ENCODE assay signal across 9 cellular contexts in genomic region chr2:2879776-2880175, GRCh38.
DNase-seq lines count a peak whose midpoint lies in the region; ATAC-seq, FAIRE-seq and TF ChIP-seq lines count a peak whose summit lies in the region.
"Had no signal": no experiment of that assay in that cellular context is flagged by ENCODE, and none has a peak within 500 bp of the region (broad histone marks: within the 10 kb centered on the region; RNA-seq: fewer than 3 reads in every experiment).

No MANE protein-coding gene starts in this region.

- H3K27me3 ChIP-seq in right atrium auricular region (no peaks in the 10 kb centered on the region), small intestine (ENCODE audit: control insufficient read depth in 2 of 2, insufficient read depth in 2 of 2, low read length in 2 of 2) (no peaks in the 10 kb centered on the region)

- H3K36me3 ChIP-seq in right atrium auricular region, result no peaks in the 10 kb centered on the region
- no peaks in the 10 kb centered on the region for H3K36me3 ChIP-seq in small intestine (ENCODE audit: control insufficient read depth in 2 of 2, insufficient read depth in 2 of 2, low read length in 2 of 2)

- H3K4me1 ChIP-seq in right atrium auricular region (no peaks in the 10 kb centered on the region), small intestine (ENCODE audit: control insufficient read depth in 2 of 2, insufficient read depth in 1 of 2, low read depth in 1 of 2, low read length in 1 of 2) (no peaks in the 10 kb centered on the region)

- H3K27ac ChIP-seq in right atrium auricular region (no peak overlapping the region), small intestine (ENCODE audit: low read depth in 1 of 2, low read length in 1 of 2) (no peak overlapping the region)

- TF ChIP-seq CTCF in GM10266 (IDR thresholded peaks at IDR 0.05; ENCODE audit: control insufficient read depth, insufficient read depth, low read depth, missing control alignments), result no peak
- no peak for TF ChIP-seq CTCF in right atrium auricular region (IDR thresholded peaks at IDR 0.05)

- H3K9me3 ChIP-seq in right atrium auricular region, result peaks cover 0 to 6% of the 10 kb centered on the region in 2 donors
- no peaks in the 10 kb centered on the region for H3K9me3 ChIP-seq in small intestine (ENCODE audit: control insufficient read depth, low read depth)

- peak; percentile 69 for DNase-seq in GM10266 (ENCODE audit: extremely low spot score)
- no peak for DNase-seq in NCI-H82 treated with DMSO at 0.1 percent for 48 hours (lab: John Stamatoyannopoulos, UW; ENCODE audit: unreplicated experiment)
- DNase-seq in right atrium auricular region (ENCODE audit: low spot score), result no peak
- no peak for DNase-seq in left cardiac atrium
- DNase-seq in small intestine, result no peak
- DNase-seq: NCI-H2107 had no signal

- ATAC-seq in GM19395 (IDR thresholded peaks at IDR 0.05; ENCODE audit: unreplicated experiment) (peak; percentile 99), HG02840 (IDR thresholded peaks at IDR 0.05; ENCODE audit: low FRiP score, unreplicated experiment) (peak; percentile 91), HG03521 (IDR thresholded peaks at IDR 0.05; ENCODE audit: unreplicated experiment) (peak; percentile 90), left cardiac atrium (no peak)

- H3K4me3 ChIP-seq in right atrium auricular region, result no peak overlapping the region
- H3K4me3 ChIP-seq in small intestine (ENCODE audit: low read depth in 1 of 2, low read length in 2 of 2), result no peak overlapping the region

- WGBS in small intestine, 3 donors, result 48 to 74% (median 74%) methylated on average over 7 of the region's 7 CpGs

- intact Hi-C loops in left cardiac atrium (cut with DNase I), result no loop called here

- FAIRE-seq in small intestine (lab: Jason Lieb, UNC), result no peak

Comparison
In these comparisons a context has a peak if more than half of its experiments do, and no peak if none do; other contexts are left out.
1. ATAC-seq: peak in GM19395 (single experiment), HG02840 (single experiment) and HG03521 (single experiment); none in left cardiac atrium (0 of 2).